In the genomic region with DNA sequence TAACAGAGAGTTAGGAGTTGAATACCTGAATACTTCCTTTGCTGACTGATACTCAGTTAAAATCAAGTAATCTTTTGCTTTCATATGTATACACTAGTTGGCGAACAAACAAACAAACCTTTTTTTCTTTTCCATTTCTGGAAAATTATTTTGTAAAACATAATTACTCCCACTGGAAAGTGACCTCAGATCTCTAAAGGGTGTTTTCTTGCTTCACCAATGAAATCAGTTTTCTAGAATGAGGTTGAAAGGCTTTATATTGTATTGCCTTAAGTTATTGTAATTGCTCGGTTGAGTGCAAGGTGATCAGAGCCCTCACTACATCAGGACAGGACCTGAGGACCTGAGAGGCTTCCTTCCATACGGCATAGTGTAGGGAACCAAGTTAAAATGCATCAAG, we compare ENCODE assay signal across 43 cellular contexts. TPM values are rescaled to one million over a fixed set of nuclear protein-coding genes. Genes with fewer than 3 reads are reported as not detected.
"Had no signal": no experiment of that assay in that cellular context is flagged by ENCODE, and none has a peak within 500 bp of the region (broad histone marks: within the 10 kb centered on the region; RNA-seq: fewer than 3 reads in every experiment).

A gene with protein sequence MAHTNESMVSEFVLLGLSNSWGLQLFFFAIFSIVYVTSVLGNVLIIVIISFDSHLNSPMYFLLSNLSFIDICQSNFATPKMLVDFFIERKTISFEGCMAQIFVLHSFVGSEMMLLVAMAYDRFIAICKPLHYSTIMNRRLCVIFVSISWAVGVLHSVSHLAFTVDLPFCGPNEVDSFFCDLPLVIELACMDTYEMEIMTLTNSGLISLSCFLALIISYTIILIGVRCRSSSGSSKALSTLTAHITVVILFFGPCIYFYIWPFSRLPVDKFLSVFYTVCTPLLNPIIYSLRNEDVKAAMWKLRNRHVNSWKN (plus strand): TSS at position 301 of the 400 bp plus-strand sequence. CDS start 4,750 bp downstream, outside the sequence.

- H3K4me1 ChIP-seq: adrenal gland, ascending aorta, body of pancreas, breast epithelium had no signal

- ATAC-seq: activated naive CD4-positive, alpha-beta T cell treated with anti-CD3 and anti-CD28 coated beads, Interleukin-2, amount 50 U/mL, for 72 hours; activated naive CD8-positive, alpha-beta T cell treated with anti-CD3 and anti-CD28 coated beads, Interleukin-2, amount 50 U/mL, for 24 hours; activated T-cell treated with anti-CD3 and anti-CD28 coated beads, Interleukin-2, amount 50 U/mL, for 4 hours; activated T-cell treated with anti-CD3 and anti-CD28 coated beads, Interleukin-2, amount 50 U/mL, for 72 hours; activated T-helper 17 cell treated with anti-CD3 and anti-CD28 coated beads, Interleukin-2, amount 50 U/mL, for 72 hours; body of pancreas had no signal

- H3K4me3 ChIP-seq: adrenal gland, ascending aorta, body of pancreas, breast epithelium, cardiac muscle cell had no signal

- DNase-seq: activated effector memory CD4-positive, alpha-beta T cell treated with anti-CD3 and anti-CD28 coated beads, Interleukin-2, amount 50 U/mL, for 16 hours; activated effector memory CD4-positive, alpha-beta T cell treated with Interleukin-2 at 50 U/mL for 16 hours; activated gamma-delta T cell; activated gamma-delta T cell treated with Interleukin-2 at 50 U/mL for 16 hours; activated naive CD4-positive, alpha-beta T cell; activated naive CD4-positive, alpha-beta T cell treated with anti-CD3 and anti-CD28 coated beads for 36 hours; activated naive CD4-positive, alpha-beta T cell treated with anti-CD3 and anti-CD28 coated beads, Interleukin-2, amount 10 ng/mL, durations not matched to agents 7 days and 5 days; activated naive CD4-positive, alpha-beta T cell treated with anti-CD3 and anti-CD28 coated beads, Interleukin-2, amount 50 U/mL, for 16 hours; activated naive CD4-positive, alpha-beta T cell treated with Interleukin-2 at 50 U/mL for 16 hours; activated naive CD8-positive, alpha-beta T cell treated with anti-CD3 and anti-CD28 coated beads for 36 hours; activated naive CD8-positive, alpha-beta T cell treated with anti-CD3 and anti-CD28 coated beads, Interleukin-2, amount 10 ng/mL, durations not matched to agents 7 days and 5 days; activated naive CD8-positive, alpha-beta T cell treated with anti-CD3 and anti-CD28 coated beads, Interleukin-2, amount 50 U/mL, for 24 hours; activated T-cell treated with anti-CD3 and anti-CD28 coated beads, Interleukin-2, amount 50 U/mL, for 24 hours; activated T-cell treated with anti-CD3 and anti-CD28 coated beads, Interleukin-2, amount 50 U/mL, for 4 hours; activated T-cell treated with anti-CD3 and anti-CD28 coated beads, Interleukin-2, amount 50 U/mL, for 48 hours; activated T-cell treated with anti-CD3 and anti-CD28 coated beads, Interleukin-2, amount 50 U/mL, for 72 hours; adrenal gland; amniotic stem cell; amygdala; anterior cingulate cortex; aorta; body of pancreas; brain microvascular endothelial cell; caudate nucleus; central memory CD4-positive, alpha-beta T cell; cerebellar nuclear complex had no signal

- H3K27ac Mint-ChIP-seq: activated naive CD4-positive, alpha-beta T cell treated with anti-CD3 and anti-CD28 coated beads for 36 hours; activated naive CD4-positive, alpha-beta T cell treated with anti-CD3 and anti-CD28 coated beads, Interleukin-2, amount 10 ng/mL, durations not matched to agents 7 days and 5 days; activated naive CD4-positive, alpha-beta T cell treated with anti-CD3 and anti-CD28 coated beads, Interleukin-2, amount 50 U/mL, for 24 hours; activated naive CD4-positive, alpha-beta T cell treated with anti-CD3 and anti-CD28 coated beads, Interleukin-2, amount 50 U/mL, for 72 hours; activated naive CD8-positive, alpha-beta T cell; activated naive CD8-positive, alpha-beta T cell treated with anti-CD3 and anti-CD28 coated beads for 36 hours; activated naive CD8-positive, alpha-beta T cell treated with anti-CD3 and anti-CD28 coated beads, Interleukin-2, amount 10 ng/mL, durations not matched to agents 7 days and 5 days; activated naive CD8-positive, alpha-beta T cell treated with anti-CD3 and anti-CD28 coated beads, Interleukin-2, amount 50 U/mL, for 24 hours; activated T-cell treated with anti-CD3 and anti-CD28 coated beads, Interleukin-2, amount 50 U/mL, for 24 hours; activated T-cell treated with anti-CD3 and anti-CD28 coated beads, Interleukin-2, amount 50 U/mL, for 72 hours; activated T-helper 1 cell treated with anti-CD3 and anti-CD28 coated beads, Interleukin-12 subunit alpha, Interleukin-12 subunit beta, Interleukin-2, Interleukin-4 antibody, amounts not matched to agents 30 ng/mL and 10 ng/mL and 1 ng/mL, durations not matched to agents 14 hours and 24 hours and 36 hours; activated T-helper 17 cell treated with anti-CD3 and anti-CD28 coated beads, Interleukin-2, amount 50 U/mL, for 72 hours; activated T-helper 2 cell treated with anti-CD3 and anti-CD28 coated beads, Interferon-gamma antibody, Interleukin-2, Interleukin-4, amounts not matched to agents 10 μg/mL and 5 μg/mL and 100 μg/mL, durations not matched to agents 14 hours and 24 hours and 36 hours; brain had no signal

- H3K36me3 Mint-ChIP-seq: activated naive CD4-positive, alpha-beta T cell treated with anti-CD3 and anti-CD28 coated beads, Interleukin-2, amount 10 ng/mL, durations not matched to agents 7 days and 5 days; activated naive CD4-positive, alpha-beta T cell treated with anti-CD3 and anti-CD28 coated beads, Interleukin-2, amount 50 U/mL, for 24 hours; activated naive CD4-positive, alpha-beta T cell treated with anti-CD3 and anti-CD28 coated beads, Interleukin-2, amount 50 U/mL, for 72 hours; activated naive CD8-positive, alpha-beta T cell; activated naive CD8-positive, alpha-beta T cell treated with anti-CD3 and anti-CD28 coated beads for 36 hours; activated naive CD8-positive, alpha-beta T cell treated with anti-CD3 and anti-CD28 coated beads, Interleukin-2, amount 10 ng/mL, durations not matched to agents 7 days and 5 days; brain had no signal

- H3K9me3 ChIP-seq: adrenal gland, ascending aorta, body of pancreas, breast epithelium had no signal

- H3K27ac ChIP-seq: adrenal gland, ascending aorta, body of pancreas, brain microvascular endothelial cell, breast epithelium, cardiac muscle cell had no signal

- H3K27me3 ChIP-seq: adrenal gland, ascending aorta, body of pancreas, brain microvascular endothelial cell, breast epithelium, cardiac muscle cell had no signal

- H3K4me1 Mint-ChIP-seq: activated naive CD4-positive, alpha-beta T cell treated with anti-CD3 and anti-CD28 coated beads, Interleukin-2, amount 10 ng/mL, durations not matched to agents 7 days and 5 days; activated naive CD4-positive, alpha-beta T cell treated with anti-CD3 and anti-CD28 coated beads, Interleukin-2, amount 50 U/mL, for 24 hours; activated naive CD8-positive, alpha-beta T cell treated with anti-CD3 and anti-CD28 coated beads for 36 hours; activated naive CD8-positive, alpha-beta T cell treated with anti-CD3 and anti-CD28 coated beads, Interleukin-2, amount 10 ng/mL, durations not matched to agents 7 days and 5 days; activated naive CD8-positive, alpha-beta T cell treated with anti-CD3 and anti-CD28 coated beads, Interleukin-2, amount 50 U/mL, for 24 hours; activated T-helper 17 cell treated with anti-CD3 and anti-CD28 coated beads, Interleukin-2, amount 50 U/mL, for 72 hours; brain; central memory CD8-positive, alpha-beta T cell had no signal

- H3K27me3 Mint-ChIP-seq: activated naive CD4-positive, alpha-beta T cell treated with anti-CD3 and anti-CD28 coated beads, Interleukin-2, amount 10 ng/mL, durations not matched to agents 7 days and 5 days; activated naive CD8-positive, alpha-beta T cell; activated naive CD8-positive, alpha-beta T cell treated with anti-CD3 and anti-CD28 coated beads for 36 hours; activated naive CD8-positive, alpha-beta T cell treated with anti-CD3 and anti-CD28 coated beads, Interleukin-2, amount 50 U/mL, for 24 hours; activated T-cell treated with anti-CD3 and anti-CD28 coated beads, Interleukin-2, amount 50 U/mL, for 24 hours; brain; central memory CD8-positive, alpha-beta T cell had no signal

- H3K4me3 Mint-ChIP-seq: activated naive CD4-positive, alpha-beta T cell treated with anti-CD3 and anti-CD28 coated beads for 36 hours; activated naive CD4-positive, alpha-beta T cell treated with anti-CD3 and anti-CD28 coated beads, Interleukin-2, amount 10 ng/mL, durations not matched to agents 7 days and 5 days; activated naive CD4-positive, alpha-beta T cell treated with anti-CD3 and anti-CD28 coated beads, Interleukin-2, amount 50 U/mL, for 24 hours; activated naive CD8-positive, alpha-beta T cell; activated naive CD8-positive, alpha-beta T cell treated with anti-CD3 and anti-CD28 coated beads for 36 hours; activated naive CD8-positive, alpha-beta T cell treated with anti-CD3 and anti-CD28 coated beads, Interleukin-2, amount 10 ng/mL, durations not matched to agents 7 days and 5 days; activated naive CD8-positive, alpha-beta T cell treated with anti-CD3 and anti-CD28 coated beads, Interleukin-2, amount 50 U/mL, for 24 hours; activated T-cell treated with anti-CD3 and anti-CD28 coated beads, Interleukin-2, amount 50 U/mL, for 24 hours; activated T-cell treated with anti-CD3 and anti-CD28 coated beads, Interleukin-2, amount 50 U/mL, for 4 hours; activated T-cell treated with anti-CD3 and anti-CD28 coated beads, Interleukin-2, amount 50 U/mL, for 72 hours; activated T-helper 1 cell treated with anti-CD3 and anti-CD28 coated beads, Interleukin-12 subunit alpha, Interleukin-12 subunit beta, Interleukin-2, Interleukin-4 antibody, amounts not matched to agents 30 ng/mL and 10 ng/mL and 1 ng/mL, durations not matched to agents 14 hours and 24 hours and 36 hours; activated T-helper 17 cell treated with anti-CD3 and anti-CD28 coated beads, Interleukin-2, amount 50 U/mL, for 72 hours; brain; central memory CD8-positive, alpha-beta T cell had no signal

- H3K9me3 Mint-ChIP-seq: activated naive CD4-positive, alpha-beta T cell treated with anti-CD3 and anti-CD28 coated beads for 36 hours; activated naive CD4-positive, alpha-beta T cell treated with anti-CD3 and anti-CD28 coated beads, Interleukin-2, amount 10 ng/mL, durations not matched to agents 7 days and 5 days; activated naive CD4-positive, alpha-beta T cell treated with anti-CD3 and anti-CD28 coated beads, Interleukin-2, amount 50 U/mL, for 72 hours; activated naive CD8-positive, alpha-beta T cell treated with anti-CD3 and anti-CD28 coated beads for 36 hours; activated naive CD8-positive, alpha-beta T cell treated with anti-CD3 and anti-CD28 coated beads, Interleukin-2, amount 10 ng/mL, durations not matched to agents 7 days and 5 days; activated naive CD8-positive, alpha-beta T cell treated with anti-CD3 and anti-CD28 coated beads, Interleukin-2, amount 50 U/mL, for 24 hours; activated T-cell treated with anti-CD3 and anti-CD28 coated beads, Interleukin-2, amount 50 U/mL, for 24 hours; activated T-cell treated with anti-CD3 and anti-CD28 coated beads, Interleukin-2, amount 50 U/mL, for 4 hours; activated T-cell treated with anti-CD3 and anti-CD28 coated beads, Interleukin-2, amount 50 U/mL, for 72 hours; activated T-helper 1 cell treated with anti-CD3 and anti-CD28 coated beads, Interleukin-12 subunit alpha, Interleukin-12 subunit beta, Interleukin-2, Interleukin-4 antibody, amounts not matched to agents 30 ng/mL and 10 ng/mL and 1 ng/mL, durations not matched to agents 14 hours and 24 hours and 36 hours; activated T-helper 2 cell treated with anti-CD3 and anti-CD28 coated beads, Interferon-gamma antibody, Interleukin-2, Interleukin-4, amounts not matched to agents 10 μg/mL and 5 μg/mL and 100 μg/mL, durations not matched to agents 14 hours and 24 hours and 36 hours had no signal

- FAIRE-seq: astrocyte, bronchial epithelial cell had no signal

- H3K36me3 ChIP-seq: adrenal gland, ascending aorta, brain microvascular endothelial cell, breast epithelium, cardiac muscle cell had no signal

RNA-seq across cellular contexts. Expression of the gene that starts here (rescaled TPM):
- total RNA-seq: activated naive CD4-positive, alpha-beta T cell treated with anti-CD3 and anti-CD28 coated beads for 36 hours; activated naive CD4-positive, alpha-beta T cell treated with anti-CD3 and anti-CD28 coated beads, Interleukin-2, amount 50 U/mL, for 72 hours; activated naive CD8-positive, alpha-beta T cell treated with anti-CD3 and anti-CD28 coated beads for 36 hours; activated naive CD8-positive, alpha-beta T cell treated with anti-CD3 and anti-CD28 coated beads, Interleukin-2, amount 10 ng/mL, durations not matched to agents 7 days and 5 days; activated T-cell treated with anti-CD3 and anti-CD28 coated beads, Interleukin-2, amount 50 U/mL, for 4 hours; activated T-cell treated with anti-CD3 and anti-CD28 coated beads, Interleukin-2, amount 50 U/mL, for 72 hours; activated T-helper 1 cell treated with anti-CD3 and anti-CD28 coated beads, Interleukin-12 subunit alpha, Interleukin-12 subunit beta, Interleukin-2, Interleukin-4 antibody, amounts not matched to agents 30 ng/mL and 10 ng/mL and 1 ng/mL, durations not matched to agents 14 hours and 24 hours and 36 hours; activated T-helper 17 cell treated with anti-CD3 and anti-CD28 coated beads, Interleukin-2, amount 50 U/mL, for 72 hours; activated T-helper 2 cell treated with anti-CD3 and anti-CD28 coated beads, Interferon-gamma antibody, Interleukin-2, Interleukin-4, amounts not matched to agents 10 μg/mL and 5 μg/mL and 100 μg/mL, durations not matched to agents 14 hours and 24 hours and 36 hours; adrenal gland; aorta; ascending aorta; astrocyte; body of pancreas; breast epithelium; bronchial epithelial cell; cardiac muscle cell; cardiac septum; cerebellum; chondrocyte had no signal
- polyA plus RNA-seq: adipose tissue, adrenal gland, cardiac muscle cell had no signal
